ENCODE assay signal across 21 cellular contexts in the genomic region with DNA sequence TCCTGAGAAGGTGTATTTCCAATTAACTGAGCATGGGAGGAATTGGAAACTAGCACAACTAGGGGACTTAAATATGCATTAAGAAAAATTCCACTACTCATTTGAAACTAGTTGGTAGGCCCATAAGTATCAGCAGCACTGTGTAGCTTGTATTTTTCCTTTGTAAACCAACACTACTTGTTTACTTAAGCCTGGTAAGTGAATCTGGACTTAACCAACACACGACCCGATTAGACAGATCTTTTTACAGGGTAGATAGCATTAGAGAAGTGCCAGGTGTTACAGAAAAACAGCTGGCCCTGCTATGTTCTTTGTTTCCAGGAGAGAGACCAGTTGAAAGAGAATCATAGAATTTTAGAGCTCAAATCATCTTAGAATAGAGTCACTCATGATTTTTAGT.
DNase-seq lines count a peak whose midpoint lies in the region; FAIRE-seq and TF ChIP-seq lines count a peak whose summit lies in the region.
"Had no signal": no experiment of that assay in that cellular context is flagged by ENCODE, and none has a peak within 500 bp of the region (broad histone marks: within the 10 kb centered on the region; RNA-seq: fewer than 3 reads in every experiment).

No MANE protein-coding gene starts in this region.

- H2BK20ac ChIP-seq in H1 (ENCODE audit: low read length), result no peak overlapping the region

- H2BK5ac ChIP-seq in H1 (ENCODE audit: low read depth, low read length), result no peak overlapping the region

- H4K5ac ChIP-seq in H1 (ENCODE audit: insufficient read length, low read depth, low read length), result no peak overlapping the region

- H3K36me3 ChIP-seq in H1 (ENCODE audit: control insufficient read depth in 2 of 4, insufficient read depth in 4 of 4, low read length in 3 of 4), result no peaks in the 10 kb centered on the region
- H3K36me3 ChIP-seq: BLaER1 treated with 17β-estradiol and CSF1 and Interleukin-3, amounts not matched to agents 10 nM and 100 nM had no signal

- TF ChIP-seq RAD21 in H1 (IDR thresholded peaks at IDR 0.05 in 1 of 2, conservative IDR thresholded peaks at IDR 0.05 in 1 of 2; ENCODE audit: low read depth in 2 of 2, low read length in 2 of 2), result no peak

- no peak overlapping the region for H3K14ac ChIP-seq in H1 (ENCODE audit: insufficient read length)

- TF ChIP-seq EP300 in H1 (IDR thresholded peaks at IDR 0.05; ENCODE audit: borderline replicate concordance in 1 of 2, low read depth in 2 of 2, low read length in 2 of 2), result no peak

- H2BK15ac ChIP-seq in H1 (ENCODE audit: low read length), result no peak overlapping the region

- H3K79me2 ChIP-seq in H1 (ENCODE audit: control insufficient read depth in 1 of 2, insufficient read depth in 2 of 2, low read length in 2 of 2), result no peaks in the 10 kb centered on the region

- peaks cover 7 to 28% (median 19%) of the 10 kb centered on the region in 4 experiments for H3K4me1 ChIP-seq in H1 (replicated peaks in 1 of 4; ENCODE audit: control insufficient read depth in 3 of 4, insufficient read depth in 4 of 4, low read length in 3 of 4)
- H3K4me1 ChIP-seq: BLaER1 treated with 17β-estradiol and CSF1 and Interleukin-3, amounts not matched to agents 10 nM and 100 nM had no signal

- TF ChIP-seq POLR2A in H1 (IDR thresholded peaks at IDR 0.05; ENCODE audit: control extremely low read depth in 1 of 2, low read depth in 2 of 2, low read length in 2 of 2), result no peak

- H3K27ac ChIP-seq in H1 (ENCODE audit: low read depth, low read length), result no peak overlapping the region
- H3K27ac ChIP-seq: BLaER1 treated with 17β-estradiol and CSF1 and Interleukin-3, amounts not matched to agents 10 nM and 100 nM; HL-60 had no signal

- H3K4me2 ChIP-seq in H1 (ENCODE audit: insufficient read depth in 1 of 2, low read depth in 2 of 2, low read length in 2 of 2), result peak overlapping the region in 1 of 2 experiments; percentile 47; a peak in 1 of 4 replicates
- H3K4me2 ChIP-seq: BLaER1 treated with 17β-estradiol and CSF1 and Interleukin-3, amounts not matched to agents 10 nM and 100 nM had no signal

- no peak overlapping the region for H3K23ac ChIP-seq in H1 (ENCODE audit: insufficient read length)

- no peak overlapping the region for H3K4me3 Mint-ChIP-seq in progenitor cell of endocrine pancreas (ENCODE audit: low read depth)

- H4K20me1 ChIP-seq in H1 (replicated peaks in 1 of 2; ENCODE audit: control insufficient read depth in 1 of 2, insufficient read depth in 2 of 2, low read length in 2 of 2), result no peaks in the 10 kb centered on the region
- H4K20me1 ChIP-seq: BLaER1 treated with 17β-estradiol and CSF1 and Interleukin-3, amounts not matched to agents 10 nM and 100 nM had no signal

- POLR2A ChIA-PET in H1 (lab: Charles Lee; ENCODE audit: partially characterized antibody), result interaction anchor here (1.3 kb wide), 1 partner anchor 15 kb away, joined by 3 read pairs; no protein-coding TSS in a partner anchor

- H3K9me3 Mint-ChIP-seq in progenitor cell of endocrine pancreas (ENCODE audit: low read depth), result peaks cover 3% of the 10 kb centered on the region

- no peak overlapping the region for H3K4ac ChIP-seq in H1 (replicated peaks; ENCODE audit: insufficient read length, low read depth, low read length)

- H4K8ac ChIP-seq in H1 (ENCODE audit: extremely low read depth, insufficient read depth, low read length), result no peak overlapping the region

- peak; percentile 19 for FAIRE-seq in H1 (lab: Jason Lieb, UNC)
- FAIRE-seq: G401.6, GM12891, K562, RCC 7860 had no signal

- 86% methylated on average over 2 of the region's 2 CpGs; no CpG with 5 or more reads in 1 of the 2 experiments for WGBS in H1 (ENCODE audit: extremely low coverage in 1 of 2, insufficient coverage in 1 of 2, insufficient read length in 1 of 2, insufficient replicate concordance in 2 of 2, low coverage in 1 of 2, low lambda C conversion rate in 2 of 2, missing lambda C conversion rate in 1 of 2), 2 experiments

- peaks cover 1% of the 10 kb centered on the region for H3K36me3 Mint-ChIP-seq in progenitor cell of endocrine pancreas (ENCODE audit: insufficient read depth)

- no peak overlapping the region for H3K56ac ChIP-seq in H1 (replicated peaks; ENCODE audit: insufficient read length, low read depth, low read length)

- no peak overlapping the region for H2BK12ac ChIP-seq in H1 (ENCODE audit: low read depth, low read length)

- H3K4me3 ChIP-seq in H1 (ENCODE audit: extremely low read depth in 1 of 4, insufficient read depth in 2 of 4, low read depth in 3 of 4, low read length in 4 of 4), result no peak overlapping the region
- H3K4me3 ChIP-seq: BLaER1 treated with 17β-estradiol and CSF1 and Interleukin-3, amounts not matched to agents 10 nM and 100 nM; K562 had no signal

- H2BK120ac ChIP-seq in H1 (replicated peaks; ENCODE audit: low read depth, low read length), result no peak overlapping the region

- H3K9me3 ChIP-seq in H1 (ENCODE audit: insufficient read depth in 2 of 2, low read depth in 1 of 2, low read length in 1 of 2), result no peaks in the 10 kb centered on the region

- H3K23me2 ChIP-seq in H1 (ENCODE audit: low read depth, low read length), result no peaks in the 10 kb centered on the region

- no peak overlapping the region for H4K91ac ChIP-seq in H1 (replicated peaks; ENCODE audit: insufficient read length, low read length)

- H2AK5ac ChIP-seq in H1 (ENCODE audit: low read depth, low read length), result no peak overlapping the region

- peaks cover 43% of the 10 kb centered on the region for H3K4me1 Mint-ChIP-seq in progenitor cell of endocrine pancreas (ENCODE audit: low read depth)

- H2AFZ ChIP-seq in H1 (ENCODE audit: low read length), result no peak overlapping the region

- H3K27me3 Mint-ChIP-seq in progenitor cell of endocrine pancreas, result peaks cover 2% of the 10 kb centered on the region

- no peak overlapping the region for H3K18ac ChIP-seq in H1 (ENCODE audit: extremely low read depth, low read length)

- no peaks in the 10 kb centered on the region for H3K79me1 ChIP-seq in H1 (ENCODE audit: low read depth, low read length)

- H3K27me3 ChIP-seq in H1 (replicated peaks in 1 of 4; ENCODE audit: control insufficient read depth in 3 of 4, extremely low read depth in 1 of 4, insufficient read depth in 3 of 4, low read length in 3 of 4), result no peaks in the 10 kb centered on the region; a peak in 1 of 7 replicates
- H3K27me3 ChIP-seq: BLaER1 treated with 17β-estradiol and CSF1 and Interleukin-3, amounts not matched to agents 10 nM and 100 nM had no signal

- TF ChIP-seq CTCF in H1 (IDR thresholded peaks at IDR 0.05; ENCODE audit: control extremely low read depth in 1 of 3, insufficient read depth in 1 of 3, low read depth in 1 of 3, low read length in 3 of 3), result no peak
- no peak for TF ChIP-seq CTCF in progenitor cell of endocrine pancreas (IDR thresholded peaks at IDR 0.05; ENCODE audit: unreplicated experiment)

- DNase-seq in NCI-H1105 treated with DMSO at 0.1 percent for 48 hours (lab: John Stamatoyannopoulos, UW) (peak; percentile 15), NCI-H1105 (lab: John Stamatoyannopoulos, UW) (no peak), DMS53 treated with DMSO at 0.1 percent for 48 hours (lab: John Stamatoyannopoulos, UW; ENCODE audit: unreplicated experiment) (peak; percentile 43), H1 (ENCODE audit: low read depth in 1 of 2, low spot score in 2 of 2) (no peak), progenitor cell of endocrine pancreas (ENCODE audit: low spot score, unreplicated experiment) (no peak), H4 (ENCODE audit: low spot score) (no peak), HuH-7.5 (ENCODE audit: low spot score) (no peak), nucleus accumbens (lab: John Stamatoyannopoulos, UW) (no peak)
- DNase-seq: 8988T, COR-L47, NCI-H1048, NCI-H187, NCI-H226, NCI-H774, SHP77 had no signal

- H3K27ac Mint-ChIP-seq in progenitor cell of endocrine pancreas, result peak overlapping the region; percentile 22

- no peak overlapping the region for H3K9ac ChIP-seq in H1 (replicated peaks in 1 of 4; ENCODE audit: extremely low read depth in 1 of 4, low read depth in 3 of 4, low read length in 3 of 4)
- H3K9ac ChIP-seq: BLaER1 treated with 17β-estradiol and CSF1 and Interleukin-3, amounts not matched to agents 10 nM and 100 nM had no signal

- CTCF ChIA-PET in H1 (lab: Charles Lee; ENCODE audit: partially characterized antibody), result interaction anchor here (0.6 to 1.7 kb wide), 7 partner anchors 9 to 392 kb away, joined by 3 to 4 read pairs (median 3); no protein-coding TSS in a partner anchor

TF ChIP-seq in H1, 55 proteins besides CTCF, POLR2A, EP300 and RAD21:
- no peak for TF ChIP-seq KDM4A (IDR thresholded peaks at IDR 0.05; ENCODE audit: low read depth, low read length, severe bottlenecking)
- TF ChIP-seq KDM5A (IDR thresholded peaks at IDR 0.05; ENCODE audit: low read length), result no peak
- TF ChIP-seq EZH2 (IDR thresholded peaks at IDR 0.05; ENCODE audit: low read depth, low read length, severe bottlenecking), result no peak
- no peak for TF ChIP-seq CREB1 (IDR thresholded peaks at IDR 0.05)
- TF ChIP-seq CHD1 (IDR thresholded peaks at IDR 0.05; ENCODE audit: low read depth, low read length), result no peak
- no peak for TF ChIP-seq RXRA (IDR thresholded peaks at IDR 0.05; ENCODE audit: insufficient read depth, low read depth, low read length)

Comparison
In these comparisons a context has a peak if more than half of its experiments do, and no peak if none do; other contexts are left out.
1. DNase-seq: peak in NCI-H1105 treated with DMSO at 0.1 percent for 48 hours (single experiment) and DMS53 treated with DMSO at 0.1 percent for 48 hours (single experiment); none in NCI-H1105 (single experiment), H1 (0 of 2), progenitor cell of endocrine pancreas (single experiment), H4 (single experiment), HuH-7.5 (single experiment) and nucleus accumbens (0 of 56).